In genomic region chr13:110298566-110299321, GRCh38 we compare ENCODE assay signal across 11 cellular contexts. TPM values are rescaled to one million over a fixed set of nuclear protein-coding genes. Genes with fewer than 3 reads are reported as not detected.
A peak's percentile ranks its signal among the peaks of the same experiment; 100 is the strongest.
DNase-seq lines count a peak whose midpoint lies in the region; ATAC-seq and TF ChIP-seq lines count a peak whose summit lies in the region.
"Had no signal": no experiment of that assay in that cellular context is flagged by ENCODE, and none has a peak within 500 bp of the region (broad histone marks: within the 10 kb centered on the region; RNA-seq: fewer than 3 reads in every experiment).

No MANE protein-coding gene starts in this region.

- intact Hi-C loops in activated CD4-positive, alpha-beta memory T cell treated with anti-CD3 and anti-CD28 coated beads for 36 hours (cut with micrococcal nuclease) = no loop called here
- intact Hi-C loops in heart right ventricle (cut with DNase I) = no loop called here

- CTCF ChIA-PET in activated CD4-positive, alpha-beta memory T cell treated with anti-CD3 and anti-CD28 coated beads for 36 hours (lab: Charles Lee) = interaction anchor here (0.8 kb wide), 1 partner anchor 113 kb away, joined by 3 read pairs; no protein-coding TSS in a partner anchor

- 29 to 38% methylated on average over 34 of the region's 34 CpGs for WGBS in heart right ventricle, 2 donors

- H3K27me3 Mint-ChIP-seq in activated CD4-positive, alpha-beta memory T cell treated with anti-CD3 and anti-CD28 coated beads for 36 hours = peaks cover 49% of the 10 kb centered on the region

- peak overlapping the region; percentile 77 for H3K4me2 ChIP-seq in skeletal muscle satellite cell (ENCODE audit: low read length)

- peaks cover 0 to 32% (median 0%) of the 10 kb centered on the region in 9 donors for H3K36me3 ChIP-seq in heart right ventricle
- H3K36me3 ChIP-seq in skeletal muscle satellite cell (ENCODE audit: insufficient read depth, low read length) = peaks cover 14% of the 10 kb centered on the region

- H3K27ac Mint-ChIP-seq in activated CD4-positive, alpha-beta memory T cell treated with anti-CD3 and anti-CD28 coated beads for 36 hours = no peak overlapping the region
- H3K27ac Mint-ChIP-seq: naive thymus-derived CD8-positive, alpha-beta T cell had no signal

- H3K36me3 Mint-ChIP-seq in activated CD4-positive, alpha-beta memory T cell treated with anti-CD3 and anti-CD28 coated beads for 36 hours = no peaks in the 10 kb centered on the region
- H3K36me3 Mint-ChIP-seq: naive thymus-derived CD8-positive, alpha-beta T cell had no signal

- ATAC-seq in GM21786 (IDR thresholded peaks at IDR 0.05; ENCODE audit: unreplicated experiment) (peak; percentile 48), heart right ventricle (peak; percentile 44 to 72 (median 66))
- ATAC-seq: naive thymus-derived CD8-positive, alpha-beta T cell had no signal

- no peak overlapping the region for H3K9ac ChIP-seq in skeletal muscle satellite cell (ENCODE audit: low read depth, low read length)

- H3K4me3 ChIP-seq in heart right ventricle (peak overlapping the region in 8 of 10 donors; percentile 6 to 39 (median 35)), skeletal muscle satellite cell (ENCODE audit: low read length) (no peak overlapping the region)

- no peak overlapping the region for H3K4me3 Mint-ChIP-seq in activated CD4-positive, alpha-beta memory T cell treated with anti-CD3 and anti-CD28 coated beads for 36 hours
- H3K4me3 Mint-ChIP-seq: naive thymus-derived CD8-positive, alpha-beta T cell had no signal

- H3K4me1 Mint-ChIP-seq in activated CD4-positive, alpha-beta memory T cell treated with anti-CD3 and anti-CD28 coated beads for 36 hours (ENCODE audit: low read depth) = peaks cover 8% of the 10 kb centered on the region

- H3K9me3 Mint-ChIP-seq in activated CD4-positive, alpha-beta memory T cell treated with anti-CD3 and anti-CD28 coated beads for 36 hours = no peaks in the 10 kb centered on the region
- H3K9me3 Mint-ChIP-seq: naive thymus-derived CD8-positive, alpha-beta T cell had no signal

- no peak for TF ChIP-seq CTCF in heart right ventricle (IDR thresholded peaks at IDR 0.05)

- peaks cover 0 to 41% (median 0%) of the 10 kb centered on the region in 7 donors for H3K27me3 ChIP-seq in heart right ventricle
- H3K27me3 ChIP-seq in skeletal muscle satellite cell (ENCODE audit: control insufficient read depth, insufficient read depth, low read length) = no peaks in the 10 kb centered on the region

- peak; percentile 62 for DNase-seq in activated CD4-positive, alpha-beta memory T cell treated with anti-CD3 and anti-CD28 coated beads for 36 hours
- DNase-seq in heart right ventricle (peak in 1 of 2 donors; percentile 48), hippocampal formation (lab: John Stamatoyannopoulos, UW) (no peak), EL (no peak), NCI-H748 (lab: John Stamatoyannopoulos, UW; ENCODE audit: unreplicated experiment) (no peak), globus pallidus (ENCODE audit: low spot score) (no peak)
- DNase-seq: naive thymus-derived CD8-positive, alpha-beta T cell; NCI-H146; stimulated activated naive CD4-positive, alpha-beta T cell treated with Interleukin-2 at 50 U/mL for 16 hours had no signal

- POLR2A ChIA-PET in activated CD4-positive, alpha-beta memory T cell treated with anti-CD3 and anti-CD28 coated beads for 36 hours (lab: Charles Lee) = no interaction called here

- peak overlapping the region; percentile 33 to 87 (median 75) for H3K27ac ChIP-seq in heart right ventricle

- no peaks in the 10 kb centered on the region for H3K9me3 ChIP-seq in heart right ventricle
- no peaks in the 10 kb centered on the region for H3K9me3 ChIP-seq in skeletal muscle satellite cell (replicated peaks; ENCODE audit: low read length)

- H3K4me1 ChIP-seq in heart right ventricle (peaks cover 43 to 100% (median 93%) of the 10 kb centered on the region in 9 donors), skeletal muscle satellite cell (ENCODE audit: control insufficient read depth, insufficient read depth, low read length) (peaks cover 55% of the 10 kb centered on the region)

RNA-seq across cellular contexts. Expression of gene COL4A1, which starts 8.2 kb away (rescaled TPM):
- not detected for total RNA-seq in activated CD4-positive, alpha-beta memory T cell treated with anti-CD3 and anti-CD28 coated beads for 36 hours
- 100 to 1,000 TPM in 7 of 10 donors, 10 to 100 TPM in 3; 96.3 to 342 (median 147) TPM for total RNA-seq in heart right ventricle
- polyA plus RNA-seq in heart right ventricle = 100 to 1,000 TPM in 1 of 2 donors, 10 to 100 TPM in 1; 83.3 to 234 TPM
- total RNA-seq in skeletal muscle satellite cell (2012; rRNA removed) = 112 and 149 TPM in 2 replicates
- total RNA-seq: naive thymus-derived CD8-positive, alpha-beta T cell had no signal
- polyA plus RNA-seq: naive thymus-derived CD8-positive, alpha-beta T cell had no signal

RNA-seq across cellular contexts. Expression of gene COL4A2, which starts 8.3 kb away (rescaled TPM):
- total RNA-seq in activated CD4-positive, alpha-beta memory T cell treated with anti-CD3 and anti-CD28 coated beads for 36 hours = not detected
- total RNA-seq in heart right ventricle = 100 to 1,000 TPM in 7 of 10 donors, 10 to 100 TPM in 3; 81.7 to 301 (median 128) TPM
- 100 to 1,000 TPM; 111 to 265 TPM for polyA plus RNA-seq in heart right ventricle
- 75.5 and 113 TPM in 2 replicates for total RNA-seq in skeletal muscle satellite cell (2012; rRNA removed)
- total RNA-seq: naive thymus-derived CD8-positive, alpha-beta T cell had no signal
- polyA plus RNA-seq: naive thymus-derived CD8-positive, alpha-beta T cell had no signal

Comparison
In these comparisons a context has a peak if more than half of its experiments do, and no peak if none do; other contexts are left out.
1. RNA of gene COL4A1, which starts 8.2 kb away (total RNA-seq): 96.3 to 342 TPM in heart right ventricle; not detected in activated CD4-positive, alpha-beta memory T cell treated with anti-CD3 and anti-CD28 coated beads for 36 hours; every median in the first group is over 10 times any median in the second.
2. RNA of gene COL4A2, which starts 8.3 kb away (total RNA-seq): 81.7 to 301 TPM in heart right ventricle; not detected in activated CD4-positive, alpha-beta memory T cell treated with anti-CD3 and anti-CD28 coated beads for 36 hours; every median in the first group is over 10 times any median in the second.